In genomic region chr10:35643151-35643975, GRCh38 we compare ENCODE assay signal across 8 cellular contexts. TPM values are rescaled to one million over a fixed set of nuclear protein-coding genes. Genes with fewer than 3 reads are reported as not detected.
DNase-seq lines count a peak whose midpoint lies in the region; ATAC-seq and TF ChIP-seq lines count a peak whose summit lies in the region.

No MANE protein-coding gene starts in this region.

- TF ChIP-seq CTCF in GM10266 (IDR thresholded peaks at IDR 0.05; ENCODE audit: control insufficient read depth, insufficient read depth, low read depth, missing control alignments) (no peak), heart left ventricle (IDR thresholded peaks at IDR 0.05) (peak in 2 of 12 donors; percentile 20 to 28)

- DNase-seq in GM10266 (ENCODE audit: extremely low spot score) = peak; percentile 40
- peak; percentile 15 for DNase-seq in NCI-H2171 (lab: John Stamatoyannopoulos, UW)
- DNase-seq in adipocyte (ENCODE audit: low read depth) = peak; percentile 82
- DNase-seq in heart left ventricle = peak; percentile 76 to 88 (median 85)
- peak in 51 of 56 donors; percentile 11 to 82 (median 42) for DNase-seq in nucleus accumbens (lab: John Stamatoyannopoulos, UW)

- H3K4me1 ChIP-seq in adipocyte (ENCODE audit: control insufficient read depth, insufficient read depth, low read length) (peaks cover 31% of the 10 kb centered on the region), heart left ventricle (peaks cover 0 to 31% (median 13%) of the 10 kb centered on the region in 12 donors)

- H3K9ac ChIP-seq in adipocyte (ENCODE audit: low read length) = peak overlapping the region; percentile 82

- ATAC-seq in heart left ventricle = peak; percentile 11 to 62 (median 48)
- ATAC-seq in HG02973 (IDR thresholded peaks at IDR 0.05; ENCODE audit: unreplicated experiment) = no peak
- no peak for ATAC-seq in GM18505 (IDR thresholded peaks at IDR 0.05; ENCODE audit: unreplicated experiment)
- no peak for ATAC-seq in GM19455 (IDR thresholded peaks at IDR 0.05; ENCODE audit: unreplicated experiment)

- H3K27me3 ChIP-seq in adipocyte (replicated peaks; ENCODE audit: control insufficient read depth, insufficient read depth, low read length) = no peaks in the 10 kb centered on the region
- peaks cover 0 to 42% (median 0%) of the 10 kb centered on the region in 9 donors for H3K27me3 ChIP-seq in heart left ventricle

- intact Hi-C loops in heart left ventricle (cut with DNase I) = loop anchor here (5.0 to 10.0 kb wide), 17 partner anchors 179 to 1084 kb away; no protein-coding TSS in a partner anchor

- peak overlapping the region in 11 of 12 donors; percentile 49 to 97 (median 90) for H3K27ac ChIP-seq in heart left ventricle

- H3K9me3 ChIP-seq in adipocyte (ENCODE audit: control insufficient read depth, low read length) = peaks cover 4% of the 10 kb centered on the region
- no peaks in the 10 kb centered on the region for H3K9me3 ChIP-seq in heart left ventricle

- no peak for TF ChIP-seq POLR2A in heart left ventricle (IDR thresholded peaks at IDR 0.05)
- no peak for TF ChIP-seq POLR2A in GM18505 (IDR thresholded peaks at IDR 0.05; ENCODE audit: borderline replicate concordance, extremely low read depth, insufficient read depth, insufficient read length)

- peak overlapping the region; percentile 89 for H3K4me3 ChIP-seq in adipocyte (ENCODE audit: low read length)
- H3K4me3 ChIP-seq in heart left ventricle = peak overlapping the region; percentile 74 to 97 (median 80)

- 0 to 1% (median 0%) methylated on average over 16 to 38 of the region's 38 CpGs for WGBS in heart left ventricle, 4 donors

- no peaks in the 10 kb centered on the region for H3K36me3 ChIP-seq in adipocyte (ENCODE audit: control insufficient read depth, insufficient read depth, low read length, severe bottlenecking)
- H3K36me3 ChIP-seq in heart left ventricle = peaks cover 0 to 7% (median 0%) of the 10 kb centered on the region in 9 donors

RNA-seq across cellular contexts. Expression of gene FZD8, which starts 1.3 kb away (rescaled TPM):
- 10 to 100 TPM in 3 of 9 donors, 1 to 10 TPM in 6; 4.0 to 17.1 (median 7.8) TPM for total RNA-seq in heart left ventricle
- polyA plus RNA-seq in heart left ventricle = 1 to 10 TPM; 1.9 to 8.0 TPM

RNA-seq across cellular contexts. Expression of gene GJD4, which starts 38.2 kb away (rescaled TPM):
- not detected for total RNA-seq in heart left ventricle
- not detected for polyA plus RNA-seq in heart left ventricle

Comparison
In these comparisons a context has a peak if more than half of its experiments do, and no peak if none do; other contexts are left out.
1. DNase-seq: peak in every context shown above with its lines; median percentile 85 in heart left ventricle; 82 in adipocyte; 42 in nucleus accumbens; 40 in GM10266; 15 in NCI-H2171.
2. ATAC-seq: peak in heart left ventricle (4 of 4); none in HG02973 (single experiment), GM18505 (single experiment) and GM19455 (single experiment).